8 cellular contexts compared by ENCODE assay signal in genomic region chr11:102318469-102318868, GRCh38. TPM values are rescaled to one million over a fixed set of nuclear protein-coding genes. Genes with fewer than 3 reads are reported as not detected.
DNase-seq lines count a peak whose midpoint lies in the region; ATAC-seq and TF ChIP-seq lines count a peak whose summit lies in the region.

No MANE protein-coding gene starts in this region.

- intact Hi-C loops in activated B cell treated with CpG ODN at 0.5 μM for 24 hours (cut with micrococcal nuclease), result loop anchor here (1.0 kb wide), 1 partner anchor 9 kb away; no protein-coding TSS in a partner anchor
- intact Hi-C loops in esophagus squamous epithelium (cut with DNase I), result no loop called here

- 55 to 60% methylated on average over 1 of the region's 1 CpG for WGBS in esophagus squamous epithelium, 2 donors

- H3K36me3 ChIP-seq in esophagus squamous epithelium, result no peaks in the 10 kb centered on the region

- no peaks in the 10 kb centered on the region for H3K9me3 ChIP-seq in esophagus squamous epithelium

- CTCF ChIA-PET in activated B cell treated with CpG ODN at 0.5 μM for 24 hours (lab: Charles Lee), result interaction anchor here (0.6 to 5.4 kb wide), 10 partner anchors 8 to 295 kb away, joined by 3 to 167 read pairs (median 4); partner anchors contain the start of gene BIRC2

- H3K36me3 Mint-ChIP-seq in activated B cell treated with CpG ODN at 0.5 μM for 24 hours (ENCODE audit: low read depth), result peaks cover 54% of the 10 kb centered on the region
- H3K36me3 Mint-ChIP-seq in stimulated activated naive B cell treated with anti-CD40 and anti-IgM and Interleukin-4, amounts not matched to agents 10 μg/mL and 1 μg/mL and 100 μg/mL, for 72 hours, result peaks cover 44 to 55% of the 10 kb centered on the region in 2 donors

- peak overlapping the region; percentile 83 to 94 (median 90) for H3K27ac ChIP-seq in esophagus squamous epithelium

- no peaks in the 10 kb centered on the region for H3K27me3 ChIP-seq in esophagus squamous epithelium

- peak overlapping the region; percentile 98 for H3K4me3 Mint-ChIP-seq in activated B cell treated with CpG ODN at 0.5 μM for 24 hours
- H3K4me3 Mint-ChIP-seq in stimulated activated naive B cell treated with anti-CD40 and anti-IgM and Interleukin-4, amounts not matched to agents 10 μg/mL and 1 μg/mL and 100 μg/mL, for 72 hours, result peak overlapping the region; percentile 91 to 92

- H3K27me3 Mint-ChIP-seq in activated B cell treated with CpG ODN at 0.5 μM for 24 hours, result no peaks in the 10 kb centered on the region
- peaks cover 0 to 4% of the 10 kb centered on the region in 2 donors for H3K27me3 Mint-ChIP-seq in stimulated activated naive B cell treated with anti-CD40 and anti-IgM and Interleukin-4, amounts not matched to agents 10 μg/mL and 1 μg/mL and 100 μg/mL, for 72 hours

- H3K27ac Mint-ChIP-seq in activated B cell treated with CpG ODN at 0.5 μM for 24 hours, result peak overlapping the region; percentile 98
- peak overlapping the region; percentile 95 for H3K27ac Mint-ChIP-seq in stimulated activated naive B cell treated with anti-CD40 and anti-IgM and Interleukin-4, amounts not matched to agents 10 μg/mL and 1 μg/mL and 100 μg/mL, for 72 hours

- H3K4me1 Mint-ChIP-seq in activated B cell treated with CpG ODN at 0.5 μM for 24 hours, result peaks cover 75% of the 10 kb centered on the region
- H3K4me1 Mint-ChIP-seq in stimulated activated naive B cell treated with anti-CD40 and anti-IgM and Interleukin-4, amounts not matched to agents 10 μg/mL and 1 μg/mL and 100 μg/mL, for 72 hours, result peaks cover 37 to 64% of the 10 kb centered on the region in 2 donors

- peak; percentile 50 for DNase-seq in activated gamma-delta T cell treated with Interleukin-2 at 50 U/mL for 16 hours
- no peak for DNase-seq in activated gamma-delta T cell (lab: John Stamatoyannopoulos, UW)
- no peak for DNase-seq in activated B cell treated with CpG ODN at 0.5 μM for 24 hours
- DNase-seq in esophagus squamous epithelium (lab: John Stamatoyannopoulos, UW), result no peak
- DNase-seq in stimulated activated naive B cell treated with anti-CD40 and anti-IgM and Interleukin-4, amounts not matched to agents 10 μg/mL and 1 μg/mL and 100 μg/mL, for 72 hours, result peak; percentile 44
- no peak for DNase-seq in NCI-H446 treated with DMSO at 0.1 percent for 48 hours (lab: John Stamatoyannopoulos, UW)
- DNase-seq in foreskin melanocyte, result no peak

- TF ChIP-seq CTCF in activated B cell treated with CpG ODN at 0.5 μM for 24 hours (IDR thresholded peaks at IDR 0.05), result no peak
- no peak for TF ChIP-seq CTCF in esophagus squamous epithelium (IDR thresholded peaks at IDR 0.05)

- POLR2A ChIA-PET in activated B cell treated with CpG ODN at 0.5 μM for 24 hours (lab: Charles Lee), result interaction anchor here (0.6 to 17.6 kb wide), 14 partner anchors 8 to 228 kb away, joined by 3 to 424 read pairs (median 7); partner anchors contain the start of genes BIRC2 and TMEM123

- peaks cover 0 to 76% (median 25%) of the 10 kb centered on the region in 3 donors for H3K4me1 ChIP-seq in esophagus squamous epithelium

- peak; percentile 11 for ATAC-seq in activated B cell treated with CpG ODN at 0.5 μM for 24 hours (ENCODE audit: low read depth)
- ATAC-seq in stimulated activated naive B cell treated with anti-CD40 and anti-IgM and Interleukin-4, amounts not matched to agents 10 μg/mL and 1 μg/mL and 100 μg/mL, for 72 hours (replicated peaks), result peak; percentile 26 to 34
- no peak for ATAC-seq in HG03097 (IDR thresholded peaks at IDR 0.05; ENCODE audit: low FRiP score, unreplicated experiment)

- no peaks in the 10 kb centered on the region for H3K9me3 Mint-ChIP-seq in activated B cell treated with CpG ODN at 0.5 μM for 24 hours
- H3K9me3 Mint-ChIP-seq in stimulated activated naive B cell treated with anti-CD40 and anti-IgM and Interleukin-4, amounts not matched to agents 10 μg/mL and 1 μg/mL and 100 μg/mL, for 72 hours, result no peaks in the 10 kb centered on the region

- peak in 1 of 4 donors; percentile 11 for TF ChIP-seq POLR2A in esophagus squamous epithelium (IDR thresholded peaks at IDR 0.05)

- peak overlapping the region in 3 of 4 donors; percentile 56 to 74 (median 60) for H3K4me3 ChIP-seq in esophagus squamous epithelium

RNA-seq across cellular contexts. Expression of gene BIRC3, which starts 1.2 kb away (rescaled TPM):
- total RNA-seq in activated B cell treated with CpG ODN at 0.5 μM for 24 hours (236 and 270 TPM in 2 replicates), esophagus squamous epithelium (1 to 10 TPM; 2.4 to 6.9 (median 6.0) TPM)

RNA-seq across cellular contexts. Expression of gene BIRC2, which starts 28.5 kb away (rescaled TPM):
- total RNA-seq in activated B cell treated with CpG ODN at 0.5 μM for 24 hours (27.1 and 34.9 TPM in 2 replicates), esophagus squamous epithelium (10 to 100 TPM; 18.9 to 38.7 (median 26.4) TPM)

Comparison
In these comparisons a context has a peak if more than half of its experiments do, and no peak if none do; other contexts are left out.
1. DNase-seq: peak in activated gamma-delta T cell treated with Interleukin-2 at 50 U/mL for 16 hours (single experiment) and stimulated activated naive B cell treated with anti-CD40 and anti-IgM and Interleukin-4, amounts not matched to agents 10 μg/mL and 1 μg/mL and 100 μg/mL, for 72 hours (single experiment); none in activated gamma-delta T cell (single experiment), activated B cell treated with CpG ODN at 0.5 μM for 24 hours (single experiment), esophagus squamous epithelium (single experiment), NCI-H446 treated with DMSO at 0.1 percent for 48 hours (single experiment) and foreskin melanocyte (single experiment).
2. RNA of gene BIRC3, which starts 1.2 kb away (total RNA-seq): 236 to 270 TPM in activated B cell treated with CpG ODN at 0.5 μM for 24 hours; 2.4 to 6.9 TPM in esophagus squamous epithelium; every median in the first group is over 10 times any median in the second.